ENCODE assay signal across 1 cellular context in the genomic region with DNA sequence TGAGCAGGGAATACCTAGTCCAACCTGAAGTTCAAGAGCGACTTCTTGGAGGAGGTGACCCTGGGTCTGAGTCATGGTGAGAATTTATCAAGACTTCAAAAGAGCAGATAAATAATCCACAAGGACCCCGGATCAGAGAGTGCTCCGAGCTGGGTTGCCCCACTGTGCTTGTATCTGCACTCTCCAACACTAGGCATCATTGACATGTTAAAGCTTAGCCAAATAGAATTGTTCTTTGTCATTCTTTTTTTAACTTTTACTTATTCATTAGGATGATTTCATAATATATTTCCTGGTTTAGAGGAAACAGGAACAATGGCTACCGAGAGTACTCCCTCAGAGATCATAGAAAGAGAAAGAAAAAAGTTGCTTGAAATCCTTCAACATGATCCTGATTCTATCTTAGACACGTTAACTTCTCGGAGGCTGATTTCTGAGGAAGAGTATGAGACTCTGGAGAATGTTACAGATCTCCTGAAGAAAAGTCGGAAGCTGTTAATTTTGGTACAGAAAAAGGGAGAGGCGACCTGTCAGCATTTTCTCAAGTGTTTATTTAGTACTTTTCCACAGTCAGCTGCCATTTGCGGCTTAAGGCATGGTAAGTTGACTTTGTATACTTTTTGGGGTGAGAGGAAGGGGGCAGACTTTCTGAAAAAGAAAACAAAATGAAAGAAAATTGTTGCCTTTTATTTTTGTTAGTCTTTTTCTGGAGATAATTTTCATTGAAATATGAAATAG.
TF ChIP-seq lines count a peak whose summit lies in the region.

A gene with protein sequence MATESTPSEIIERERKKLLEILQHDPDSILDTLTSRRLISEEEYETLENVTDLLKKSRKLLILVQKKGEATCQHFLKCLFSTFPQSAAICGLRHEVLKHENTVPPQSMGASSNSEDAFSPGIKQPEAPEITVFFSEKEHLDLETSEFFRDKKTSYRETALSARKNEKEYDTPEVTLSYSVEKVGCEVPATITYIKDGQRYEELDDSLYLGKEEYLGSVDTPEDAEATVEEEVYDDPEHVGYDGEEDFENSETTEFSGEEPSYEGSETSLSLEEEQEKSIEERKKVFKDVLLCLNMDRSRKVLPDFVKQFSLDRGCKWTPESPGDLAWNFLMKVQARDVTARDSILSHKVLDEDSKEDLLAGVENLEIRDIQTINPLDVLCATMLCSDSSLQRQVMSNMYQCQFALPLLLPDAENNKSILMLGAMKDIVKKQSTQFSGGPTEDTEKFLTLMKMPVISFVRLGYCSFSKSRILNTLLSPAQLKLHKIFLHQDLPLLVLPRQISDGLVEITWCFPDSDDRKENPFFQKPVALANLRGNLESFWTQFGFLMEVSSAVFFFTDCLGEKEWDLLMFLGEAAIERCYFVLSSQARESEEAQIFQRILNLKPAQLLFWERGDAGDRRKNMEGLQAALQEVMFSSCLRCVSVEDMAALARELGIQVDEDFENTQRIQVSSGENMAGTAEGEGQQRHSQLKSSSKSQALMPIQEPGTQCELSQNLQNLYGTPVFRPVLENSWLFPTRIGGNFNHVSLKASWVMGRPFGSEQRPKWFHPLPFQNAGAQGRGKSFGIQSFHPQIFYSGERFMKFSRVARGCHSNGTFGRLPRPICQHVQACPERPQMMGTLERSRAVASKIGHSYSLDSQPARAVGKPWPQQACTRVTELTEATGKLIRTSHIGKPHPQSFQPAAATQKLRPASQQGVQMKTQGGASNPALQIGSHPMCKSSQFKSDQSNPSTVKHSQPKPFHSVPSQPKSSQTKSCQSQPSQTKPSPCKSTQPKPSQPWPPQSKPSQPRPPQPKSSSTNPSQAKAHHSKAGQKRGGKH (plus strand): TSS at position 300 of the 738 bp plus-strand sequence. CDS start 16 bp downstream, at position 316.

TF ChIP-seq in K562, 482 proteins besides CTCF, POLR2A, EP300 and RAD21 (continued from another document and continues in another):
- TF ChIP-seq, protein P1, sequence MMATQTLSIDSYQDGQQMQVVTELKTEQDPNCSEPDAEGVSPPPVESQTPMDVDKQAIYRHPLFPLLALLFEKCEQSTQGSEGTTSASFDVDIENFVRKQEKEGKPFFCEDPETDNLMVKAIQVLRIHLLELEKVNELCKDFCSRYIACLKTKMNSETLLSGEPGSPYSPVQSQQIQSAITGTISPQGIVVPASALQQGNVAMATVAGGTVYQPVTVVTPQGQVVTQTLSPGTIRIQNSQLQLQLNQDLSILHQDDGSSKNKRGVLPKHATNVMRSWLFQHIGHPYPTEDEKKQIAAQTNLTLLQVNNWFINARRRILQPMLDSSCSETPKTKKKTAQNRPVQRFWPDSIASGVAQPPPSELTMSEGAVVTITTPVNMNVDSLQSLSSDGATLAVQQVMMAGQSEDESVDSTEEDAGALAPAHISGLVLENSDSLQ (IDR thresholded peaks at IDR 0.05): peak; percentile 59; the same call in 1 of the 2 replicates
- TF ChIP-seq, protein P2, sequence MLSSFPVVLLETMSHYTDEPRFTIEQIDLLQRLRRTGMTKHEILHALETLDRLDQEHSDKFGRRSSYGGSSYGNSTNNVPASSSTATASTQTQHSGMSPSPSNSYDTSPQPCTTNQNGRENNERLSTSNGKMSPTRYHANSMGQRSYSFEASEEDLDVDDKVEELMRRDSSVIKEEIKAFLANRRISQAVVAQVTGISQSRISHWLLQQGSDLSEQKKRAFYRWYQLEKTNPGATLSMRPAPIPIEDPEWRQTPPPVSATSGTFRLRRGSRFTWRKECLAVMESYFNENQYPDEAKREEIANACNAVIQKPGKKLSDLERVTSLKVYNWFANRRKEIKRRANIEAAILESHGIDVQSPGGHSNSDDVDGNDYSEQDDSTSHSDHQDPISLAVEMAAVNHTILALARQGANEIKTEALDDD (IDR thresholded peaks at IDR 0.05): no peak; the same call in 1 of the 2 replicates
- TF ChIP-seq, protein P3, sequence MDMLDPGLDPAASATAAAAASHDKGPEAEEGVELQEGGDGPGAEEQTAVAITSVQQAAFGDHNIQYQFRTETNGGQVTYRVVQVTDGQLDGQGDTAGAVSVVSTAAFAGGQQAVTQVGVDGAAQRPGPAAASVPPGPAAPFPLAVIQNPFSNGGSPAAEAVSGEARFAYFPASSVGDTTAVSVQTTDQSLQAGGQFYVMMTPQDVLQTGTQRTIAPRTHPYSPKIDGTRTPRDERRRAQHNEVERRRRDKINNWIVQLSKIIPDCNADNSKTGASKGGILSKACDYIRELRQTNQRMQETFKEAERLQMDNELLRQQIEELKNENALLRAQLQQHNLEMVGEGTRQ (CRISPR knock-in tag; IDR thresholded peaks at IDR 0.05): no peak
- TF ChIP-seq ZNF239 (CRISPR knock-in tag; IDR thresholded peaks at IDR 0.05) (no peak), TAF1 (IDR thresholded peaks at IDR 0.05; ENCODE audit: control insufficient read depth, extremely low read depth, insufficient read depth, low read length, severe bottlenecking) (no peak), MYC (IDR thresholded peaks at IDR 0.05; ENCODE audit: low read depth, low read length) (no peak), MYC (CRISPR knock-in tag; IDR thresholded peaks at IDR 0.05; ENCODE audit: borderline replicate concordance, low read depth) (no peak), KLF13 (tag; IDR thresholded peaks at IDR 0.05; ENCODE audit: borderline replicate concordance, low read depth) (no peak), ZNF232 (CRISPR knock-in tag; IDR thresholded peaks at IDR 0.05) (no peak), HDAC6 (IDR thresholded peaks at IDR 0.05; ENCODE audit: low read depth, low read length) (no peak), STAT5A (IDR thresholded peaks at IDR 0.05; ENCODE audit: borderline replicate concordance, low read length) (no peak), ZKSCAN3 (CRISPR knock-in tag; IDR thresholded peaks at IDR 0.05) (no peak), ZC3H11A (IDR thresholded peaks at IDR 0.05; ENCODE audit: low read depth, low read length) (no peak), EGR1 (conservative IDR thresholded peaks at IDR 0.05) (no peak), POLR3G (IDR thresholded peaks at IDR 0.05; ENCODE audit: extremely low read depth, insufficient read length, insufficient replicate concordance) (no peak), MCM5 (IDR thresholded peaks at IDR 0.05; ENCODE audit: low read depth) (no peak), SMAD1 (IDR thresholded peaks at IDR 0.05; ENCODE audit: low read depth, low read length, partially characterized antibody) (no peak), SNIP1 (IDR thresholded peaks at IDR 0.05; ENCODE audit: low read depth) (no peak), POLR2AphosphoS5 (IDR thresholded peaks at IDR 0.05; ENCODE audit: control insufficient read depth, insufficient read depth, low read depth, low read length) (no peak), HNRNPLL (IDR thresholded peaks at IDR 0.05; ENCODE audit: low read depth, low read length, poor library complexity, severe bottlenecking) (no peak), MEF2D (tag; conservative IDR thresholded peaks at IDR 0.05; ENCODE audit: low read depth) (no peak), TGIF2 (CRISPR knock-in tag; IDR thresholded peaks at IDR 0.05) (no peak)
- TF ChIP-seq, protein P4, sequence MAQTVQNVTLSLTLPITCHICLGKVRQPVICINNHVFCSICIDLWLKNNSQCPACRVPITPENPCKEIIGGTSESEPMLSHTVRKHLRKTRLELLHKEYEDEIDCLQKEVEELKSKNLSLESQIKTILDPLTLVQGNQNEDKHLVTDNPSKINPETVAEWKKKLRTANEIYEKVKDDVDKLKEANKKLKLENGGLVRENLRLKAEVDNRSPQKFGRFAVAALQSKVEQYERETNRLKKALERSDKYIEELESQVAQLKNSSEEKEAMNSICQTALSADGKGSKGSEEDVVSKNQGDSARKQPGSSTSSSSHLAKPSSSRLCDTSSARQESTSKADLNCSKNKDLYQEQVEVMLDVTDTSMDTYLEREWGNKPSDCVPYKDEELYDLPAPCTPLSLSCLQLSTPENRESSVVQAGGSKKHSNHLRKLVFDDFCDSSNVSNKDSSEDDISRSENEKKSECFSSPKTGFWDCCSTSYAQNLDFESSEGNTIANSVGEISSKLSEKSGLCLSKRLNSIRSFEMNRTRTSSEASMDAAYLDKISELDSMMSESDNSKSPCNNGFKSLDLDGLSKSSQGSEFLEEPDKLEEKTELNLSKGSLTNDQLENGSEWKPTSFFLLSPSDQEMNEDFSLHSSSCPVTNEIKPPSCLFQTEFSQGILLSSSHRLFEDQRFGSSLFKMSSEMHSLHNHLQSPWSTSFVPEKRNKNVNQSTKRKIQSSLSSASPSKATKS (CRISPR knock-in tag; IDR thresholded peaks at IDR 0.05): no peak
- TF ChIP-seq, protein P5, sequence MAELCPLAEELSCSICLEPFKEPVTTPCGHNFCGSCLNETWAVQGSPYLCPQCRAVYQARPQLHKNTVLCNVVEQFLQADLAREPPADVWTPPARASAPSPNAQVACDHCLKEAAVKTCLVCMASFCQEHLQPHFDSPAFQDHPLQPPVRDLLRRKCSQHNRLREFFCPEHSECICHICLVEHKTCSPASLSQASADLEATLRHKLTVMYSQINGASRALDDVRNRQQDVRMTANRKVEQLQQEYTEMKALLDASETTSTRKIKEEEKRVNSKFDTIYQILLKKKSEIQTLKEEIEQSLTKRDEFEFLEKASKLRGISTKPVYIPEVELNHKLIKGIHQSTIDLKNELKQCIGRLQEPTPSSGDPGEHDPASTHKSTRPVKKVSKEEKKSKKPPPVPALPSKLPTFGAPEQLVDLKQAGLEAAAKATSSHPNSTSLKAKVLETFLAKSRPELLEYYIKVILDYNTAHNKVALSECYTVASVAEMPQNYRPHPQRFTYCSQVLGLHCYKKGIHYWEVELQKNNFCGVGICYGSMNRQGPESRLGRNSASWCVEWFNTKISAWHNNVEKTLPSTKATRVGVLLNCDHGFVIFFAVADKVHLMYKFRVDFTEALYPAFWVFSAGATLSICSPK (IDR thresholded peaks at IDR 0.05; ENCODE audit: borderline replicate concordance): no peak
- TF ChIP-seq, protein P6, sequence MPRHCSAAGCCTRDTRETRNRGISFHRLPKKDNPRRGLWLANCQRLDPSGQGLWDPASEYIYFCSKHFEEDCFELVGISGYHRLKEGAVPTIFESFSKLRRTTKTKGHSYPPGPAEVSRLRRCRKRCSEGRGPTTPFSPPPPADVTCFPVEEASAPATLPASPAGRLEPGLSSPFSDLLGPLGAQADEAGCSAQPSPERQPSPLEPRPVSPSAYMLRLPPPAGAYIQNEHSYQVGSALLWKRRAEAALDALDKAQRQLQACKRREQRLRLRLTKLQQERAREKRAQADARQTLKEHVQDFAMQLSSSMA (CRISPR knock-in tag; IDR thresholded peaks at IDR 0.05): no peak
- TF ChIP-seq, protein P7, sequence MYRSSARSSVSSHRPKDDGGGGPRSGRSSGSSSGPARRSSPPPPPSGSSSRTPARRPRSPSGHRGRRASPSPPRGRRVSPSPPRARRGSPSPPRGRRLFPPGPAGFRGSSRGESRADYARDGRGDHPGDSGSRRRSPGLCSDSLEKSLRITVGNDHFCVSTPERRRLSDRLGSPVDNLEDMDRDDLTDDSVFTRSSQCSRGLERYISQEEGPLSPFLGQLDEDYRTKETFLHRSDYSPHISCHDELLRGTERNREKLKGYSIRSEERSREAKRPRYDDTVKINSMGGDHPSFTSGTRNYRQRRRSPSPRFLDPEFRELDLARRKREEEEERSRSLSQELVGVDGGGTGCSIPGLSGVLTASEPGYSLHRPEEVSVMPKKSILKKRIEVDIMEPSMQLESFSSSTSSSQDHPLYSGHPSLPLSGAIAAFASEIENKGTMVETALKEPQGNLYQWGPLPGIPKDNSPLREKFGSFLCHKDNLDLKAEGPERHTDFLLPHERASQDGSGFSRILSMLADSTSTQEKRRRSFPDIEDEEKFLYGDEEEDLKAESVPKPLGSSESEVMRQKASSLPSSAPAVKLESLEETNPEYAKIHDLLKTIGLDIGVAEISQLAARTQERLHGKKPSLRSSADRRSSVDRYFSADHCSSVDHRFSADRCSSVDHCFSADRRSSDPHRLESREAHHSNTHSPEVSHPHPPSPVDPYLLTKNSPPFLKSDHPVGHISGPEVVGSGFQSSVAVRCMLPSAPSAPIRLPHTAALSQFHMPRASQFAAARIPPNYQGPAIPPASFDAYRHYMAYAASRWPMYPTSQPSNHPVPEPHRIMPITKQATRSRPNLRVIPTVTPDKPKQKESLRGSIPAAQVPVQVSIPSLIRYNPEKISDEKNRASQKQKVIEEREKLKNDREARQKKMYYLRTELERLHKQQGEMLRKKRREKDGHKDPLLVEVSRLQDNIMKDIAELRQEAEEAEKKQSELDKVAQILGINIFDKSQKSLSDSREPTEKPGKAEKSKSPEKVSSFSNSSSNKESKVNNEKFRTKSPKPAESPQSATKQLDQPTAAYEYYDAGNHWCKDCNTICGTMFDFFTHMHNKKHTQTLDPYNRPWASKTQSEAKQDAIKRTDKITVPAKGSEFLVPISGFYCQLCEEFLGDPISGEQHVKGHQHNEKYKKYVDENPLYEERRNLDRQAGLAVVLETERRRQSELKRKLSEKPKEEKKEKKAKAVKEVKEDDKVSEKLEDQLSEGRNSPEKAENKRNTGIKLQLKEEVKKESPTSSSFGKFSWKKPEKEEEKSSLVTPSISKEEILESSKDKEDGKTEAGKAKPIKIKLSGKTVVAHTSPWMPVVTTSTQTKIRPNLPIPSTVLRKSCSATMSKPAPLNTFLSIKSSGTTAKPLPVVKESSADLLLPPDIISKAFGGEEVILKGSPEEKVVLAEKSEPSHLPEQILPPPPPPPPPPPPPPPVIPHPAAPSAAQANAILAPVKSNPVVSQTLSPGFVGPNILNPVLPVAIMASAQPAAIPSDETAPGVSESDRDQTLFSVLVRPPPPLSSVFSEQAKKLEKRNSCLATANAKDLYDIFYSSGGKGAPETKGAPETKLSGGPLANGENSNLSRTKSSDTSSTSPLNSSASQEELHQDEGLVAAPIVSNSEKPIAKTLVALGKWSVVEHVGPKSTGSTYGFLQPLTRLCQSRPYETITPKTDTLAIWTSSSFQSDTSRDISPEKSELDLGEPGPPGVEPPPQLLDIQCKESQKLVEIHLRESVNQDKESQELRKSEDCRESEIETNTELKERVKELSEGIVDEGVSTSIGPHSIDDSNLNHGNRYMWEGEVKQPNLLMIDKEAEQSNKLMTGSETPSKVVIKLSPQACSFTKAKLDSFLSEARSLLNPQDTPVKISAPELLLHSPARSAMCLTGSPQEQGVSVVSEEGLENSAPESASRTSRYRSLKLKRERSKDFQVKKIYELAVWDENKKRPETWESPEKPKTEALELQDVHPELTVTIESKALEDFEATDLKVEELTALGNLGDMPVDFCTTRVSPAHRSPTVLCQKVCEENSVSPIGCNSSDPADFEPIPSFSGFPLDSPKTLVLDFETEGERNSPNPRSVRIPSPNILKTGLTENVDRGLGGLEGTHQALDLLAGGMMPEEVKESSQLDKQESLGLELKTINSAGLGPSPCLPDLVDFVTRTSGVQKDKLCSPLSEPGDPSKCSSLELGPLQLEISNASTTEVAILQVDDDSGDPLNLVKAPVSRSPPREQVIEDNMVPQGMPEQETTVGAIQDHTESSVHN (IDR thresholded peaks at IDR 0.05; ENCODE audit: borderline replicate concordance in 1 of 2, low read depth in 1 of 2): 0 out of 4 replicates have a peak, but pooled peaks of 1 of the 2 experiments have one; percentile 43
